In genomic region chr16:61829631-61830030, GRCh38 we compare ENCODE assay signal across 14 cellular contexts.
"Had no signal": no experiment of that assay in that cellular context is flagged by ENCODE, and none has a peak within 500 bp of the region (broad histone marks: within the 10 kb centered on the region; RNA-seq: fewer than 3 reads in every experiment).

No MANE protein-coding gene starts in this region.

- DNase-seq: activated CD4-positive, alpha-beta T cell treated with anti-CD3 and anti-CD28 coated beads for 48 hours; activated naive CD4-positive, alpha-beta T cell treated with Interleukin-2 at 50 U/mL for 16 hours; activated naive CD8-positive, alpha-beta T cell treated with anti-CD3 and anti-CD28 coated beads, Interleukin-2, amount 50 U/mL, for 24 hours; body of pancreas; effector memory CD8-positive, alpha-beta T cell; immature natural killer cell; lower lobe of right lung; mucosa of descending colon; psoas muscle; stimulated activated CD4-positive, alpha-beta T cell treated with anti-CD3 and anti-CD28 coated beads, Interleukin-2, amount 100 ng/mL, for 48 hours; stimulated activated naive CD4-positive, alpha-beta T cell treated with Interleukin-2 at 50 U/mL for 16 hours; upper lobe of left lung had no signal

- H3K9me3 ChIP-seq: body of pancreas, lower lobe of right lung, mucosa of descending colon, psoas muscle, suprapubic skin, upper lobe of left lung had no signal

- H3K4me1 ChIP-seq: body of pancreas, lower lobe of right lung, psoas muscle, suprapubic skin, upper lobe of left lung had no signal

- H3K4me3 ChIP-seq: body of pancreas, lower lobe of right lung, mucosa of descending colon, psoas muscle, suprapubic skin, upper lobe of left lung had no signal

- H3K36me3 ChIP-seq: lower lobe of right lung, suprapubic skin, upper lobe of left lung had no signal

- H3K4me3 Mint-ChIP-seq: activated naive CD8-positive, alpha-beta T cell treated with anti-CD3 and anti-CD28 coated beads, Interleukin-2, amount 50 U/mL, for 24 hours; effector memory CD8-positive, alpha-beta T cell; immature natural killer cell; natural killer cell treated with Interleukin-12 subunit alpha and Interleukin-12 subunit beta and Interleukin-15 and Interleukin-18, amount 100 ng/mL, for 72 hours had no signal

- H3K27me3 ChIP-seq: body of pancreas, suprapubic skin, upper lobe of left lung had no signal

- H3K27me3 Mint-ChIP-seq: activated naive CD8-positive, alpha-beta T cell treated with anti-CD3 and anti-CD28 coated beads, Interleukin-2, amount 50 U/mL, for 24 hours; effector memory CD8-positive, alpha-beta T cell; natural killer cell treated with Interleukin-12 subunit alpha and Interleukin-12 subunit beta and Interleukin-15 and Interleukin-18, amount 100 ng/mL, for 72 hours had no signal

- H3K36me3 Mint-ChIP-seq: immature natural killer cell; natural killer cell treated with Interleukin-12 subunit alpha and Interleukin-12 subunit beta and Interleukin-15 and Interleukin-18, amount 100 ng/mL, for 72 hours had no signal

- H3K27ac Mint-ChIP-seq: activated naive CD8-positive, alpha-beta T cell treated with anti-CD3 and anti-CD28 coated beads, Interleukin-2, amount 50 U/mL, for 24 hours; effector memory CD8-positive, alpha-beta T cell; immature natural killer cell; natural killer cell treated with Interleukin-12 subunit alpha and Interleukin-12 subunit beta and Interleukin-15 and Interleukin-18, amount 100 ng/mL, for 72 hours had no signal

- ATAC-seq: activated naive CD8-positive, alpha-beta T cell treated with anti-CD3 and anti-CD28 coated beads, Interleukin-2, amount 50 U/mL, for 24 hours; body of pancreas; effector memory CD8-positive, alpha-beta T cell; lower lobe of right lung; mucosa of descending colon; natural killer cell treated with Interleukin-12 subunit alpha and Interleukin-12 subunit beta and Interleukin-15 and Interleukin-18, amount 100 ng/mL, for 72 hours; psoas muscle had no signal

- H3K27ac ChIP-seq: body of pancreas, lower lobe of right lung, psoas muscle, suprapubic skin, upper lobe of left lung had no signal

- H3K4me1 Mint-ChIP-seq: activated naive CD8-positive, alpha-beta T cell treated with anti-CD3 and anti-CD28 coated beads, Interleukin-2, amount 50 U/mL, for 24 hours; immature natural killer cell had no signal
